Comparison of ENCODE assay signal across 11 cellular contexts in the genomic region with DNA sequence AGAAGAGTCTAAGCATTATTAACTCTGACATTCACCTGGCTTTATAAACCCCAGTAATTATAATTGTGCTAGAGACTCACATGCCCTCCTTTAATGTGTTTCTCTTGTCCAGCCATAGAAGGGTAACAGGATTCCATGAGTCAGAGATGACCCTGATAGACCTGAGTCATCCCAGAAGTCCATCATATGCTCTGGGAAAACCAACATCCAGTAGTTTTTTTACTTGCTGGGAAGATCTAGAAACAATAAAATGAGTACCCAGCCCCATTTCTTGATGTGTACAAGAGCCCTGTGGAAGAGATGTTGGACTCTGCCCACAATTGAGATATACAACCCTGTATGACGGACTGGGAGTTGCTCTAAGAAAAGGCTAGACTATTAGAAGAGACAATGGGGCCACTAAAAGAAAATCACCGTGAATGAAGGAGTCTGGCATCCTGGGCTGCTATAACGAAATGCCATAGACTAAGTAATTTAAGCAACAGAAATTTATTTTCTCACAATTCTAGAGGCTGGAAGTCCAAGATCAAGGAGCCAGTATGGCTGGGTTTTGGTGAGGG. TPM values are rescaled to one million over a fixed set of nuclear protein-coding genes. Genes with fewer than 3 reads are reported as not detected.
A peak's percentile ranks its signal among the peaks of the same experiment; 100 is the strongest.
DNase-seq lines count a peak whose midpoint lies in the region; FAIRE-seq and TF ChIP-seq lines count a peak whose summit lies in the region.
"Had no signal": no experiment of that assay in that cellular context is flagged by ENCODE, and none has a peak within 500 bp of the region (broad histone marks: within the 10 kb centered on the region; RNA-seq: fewer than 3 reads in every experiment).

No MANE protein-coding gene starts in this region.

- FAIRE-seq in RCC 7860 (lab: Jason Lieb, UNC), result peak; percentile 90
- FAIRE-seq: TTC549 had no signal

- no peak for TF ChIP-seq POLR2A in esophagus muscularis mucosa (IDR thresholded peaks at IDR 0.05; ENCODE audit: low read depth)

- H3K36me3 ChIP-seq in neural cell (ENCODE audit: insufficient read depth, low read length) (no peaks in the 10 kb centered on the region), esophagus muscularis mucosa (no peaks in the 10 kb centered on the region)
- H3K36me3 ChIP-seq: neural progenitor cell had no signal

- peaks cover 0 to 19% (median 15%) of the 10 kb centered on the region in 4 donors for H3K4me1 ChIP-seq in esophagus muscularis mucosa
- H3K4me1 ChIP-seq: neural progenitor cell had no signal

- H3K9me3 ChIP-seq in neural cell (ENCODE audit: low read length) (no peaks in the 10 kb centered on the region), esophagus muscularis mucosa (no peaks in the 10 kb centered on the region)

- no peak overlapping the region for H3K4me2 ChIP-seq in neural cell (ENCODE audit: low read length)
- H3K4me2 ChIP-seq: neural progenitor cell had no signal

- no peak for TF ChIP-seq CTCF in AG10803 (conservative IDR thresholded peaks at IDR 0.05; ENCODE audit: low read length)
- no peak for TF ChIP-seq CTCF in epithelial cell of esophagus (IDR thresholded peaks at IDR 0.05; ENCODE audit: insufficient read depth, low read depth, low read length, missing control alignments)
- no peak for TF ChIP-seq CTCF in neural cell (IDR thresholded peaks at IDR 0.05; ENCODE audit: poor library complexity, severe bottlenecking)
- no peak for TF ChIP-seq CTCF in esophagus muscularis mucosa (IDR thresholded peaks at IDR 0.05)

- no peaks in the 10 kb centered on the region for H4K20me1 ChIP-seq in neural cell (ENCODE audit: insufficient read depth)

- TF ChIP-seq RAD21 in neural cell (conservative IDR thresholded peaks at IDR 0.05), result no peak

- peak overlapping the region; percentile 28 for H3K9ac ChIP-seq in neural cell (ENCODE audit: low read length)
- H3K9ac ChIP-seq: neural progenitor cell had no signal

- no peak for TF ChIP-seq EP300 in neural cell (conservative IDR thresholded peaks at IDR 0.05; ENCODE audit: poor library complexity, severe bottlenecking)
- no peak for TF ChIP-seq EP300 in esophagus muscularis mucosa (IDR thresholded peaks at IDR 0.05)

- H3K79me2 ChIP-seq in neural cell (replicated peaks; ENCODE audit: insufficient read depth, low read length), result no peaks in the 10 kb centered on the region

- peak overlapping the region; percentile 79 for H3K27ac ChIP-seq in neural cell (ENCODE audit: low read length)
- H3K27ac ChIP-seq in substantia nigra (ENCODE audit: low read depth, low read length, poor library complexity, severe bottlenecking), result no peak overlapping the region
- peak overlapping the region in 2 of 4 donors; percentile 27 to 48 for H3K27ac ChIP-seq in esophagus muscularis mucosa (replicated peaks in 1 of 4)
- H3K27ac ChIP-seq: neural progenitor cell had no signal

- intact Hi-C loops in esophagus muscularis mucosa (cut with DNase I), result no loop called here

- H3K27me3 ChIP-seq in neural cell (ENCODE audit: insufficient read depth, low read depth, low read length), result no peaks in the 10 kb centered on the region
- no peaks in the 10 kb centered on the region for H3K27me3 ChIP-seq in esophagus muscularis mucosa
- H3K27me3 ChIP-seq: neural progenitor cell had no signal

- 91% methylated on average over 3 of the region's 3 CpGs for WGBS in esophagus muscularis mucosa

- H3K9me2 ChIP-seq in neural cell (ENCODE audit: insufficient read depth, low read length), result no peaks in the 10 kb centered on the region

- DNase-seq in AG10803 (ENCODE audit: low read depth) (peak; percentile 69), RCC 7860 (ENCODE audit: low spot score) (peak; percentile 62), epithelial cell of esophagus (ENCODE audit: low read depth) (peak; percentile 64), putamen (ENCODE audit: low spot score) (no peak), substantia nigra (lab: John Stamatoyannopoulos, UW) (no peak), esophagus muscularis mucosa (ENCODE audit: extremely low spot score) (no peak)
- no peak for DNase-seq in activated effector memory CD4-positive, alpha-beta T cell treated with anti-CD3 and anti-CD28 coated beads, Interleukin-2, amount 50 U/mL, for 16 hours
- DNase-seq: NCI-H748 treated with DMSO at 0.1 percent for 48 hours had no signal

- H2AFZ ChIP-seq in neural cell (ENCODE audit: low read depth, low read length), result no peak overlapping the region
- H2AFZ ChIP-seq: neural progenitor cell had no signal

- H3K4me3 ChIP-seq in AG10803 (ENCODE audit: low read length) (no peak overlapping the region), epithelial cell of esophagus (ENCODE audit: low read length) (no peak overlapping the region), neural cell (ENCODE audit: low read length) (peak overlapping the region; percentile 4), esophagus muscularis mucosa (no peak overlapping the region)
- H3K4me3 ChIP-seq: neural progenitor cell had no signal

- no peaks in the 10 kb centered on the region for H3F3A ChIP-seq in neural cell (ENCODE audit: insufficient read depth, low read length, poor library complexity, severe bottlenecking)

TF ChIP-seq in neural cell, 6 proteins besides CTCF, POLR2A, EP300 and RAD21:
- TF ChIP-seq TAF1 (IDR thresholded peaks at IDR 0.05; ENCODE audit: low read depth), result no peak
- no peak for TF ChIP-seq EZH2 (IDR thresholded peaks at IDR 0.05; ENCODE audit: borderline replicate concordance, insufficient read depth, low read length, poor library complexity, severe bottlenecking)
- no peak for TF ChIP-seq POLR2AphosphoS5 (IDR thresholded peaks at IDR 0.05)
- no peak for TF ChIP-seq REST (IDR thresholded peaks at IDR 0.05; ENCODE audit: borderline replicate concordance)
- TF ChIP-seq SMC3 (conservative IDR thresholded peaks at IDR 0.05; ENCODE audit: poor library complexity), result no peak
- TF ChIP-seq MXI1 (conservative IDR thresholded peaks at IDR 0.05; ENCODE audit: poor library complexity, severe bottlenecking), result no peak

RNA-seq across cellular contexts. Expression of gene THUMPD3, which starts 22.3 kb away (rescaled TPM):
- polyA plus RNA-seq in neural cell, result 32.6 and 35.0 TPM in 2 replicates
- polyA minus RNA-seq in neural cell, result 56.0 and 65.2 TPM in 2 replicates
- total RNA-seq in esophagus muscularis mucosa, result 10 to 100 TPM; 23.8 to 37.4 (median 26.1) TPM

RNA-seq across cellular contexts. Expression of gene SETD5, which starts 56.9 kb away (rescaled TPM):
- polyA plus RNA-seq in neural cell, result 33.6 and 38.0 TPM in 2 replicates
- 69.1 and 122 TPM in 2 replicates for polyA minus RNA-seq in neural cell
- total RNA-seq in esophagus muscularis mucosa, result 10 to 100 TPM; 54.8 to 84.3 (median 78.1) TPM

Comparison
In these comparisons a context has a peak if more than half of its experiments do, and no peak if none do; other contexts are left out.
1. DNase-seq: peak in AG10803 (single experiment), RCC 7860 (single experiment) and epithelial cell of esophagus (single experiment); none in putamen (single experiment), substantia nigra (0 of 49), esophagus muscularis mucosa (single experiment) and activated effector memory CD4-positive, alpha-beta T cell treated with anti-CD3 and anti-CD28 coated beads, Interleukin-2, amount 50 U/mL, for 16 hours (single experiment).